Comparison of ENCODE assay signal across 8 cellular contexts in the genomic region with DNA sequence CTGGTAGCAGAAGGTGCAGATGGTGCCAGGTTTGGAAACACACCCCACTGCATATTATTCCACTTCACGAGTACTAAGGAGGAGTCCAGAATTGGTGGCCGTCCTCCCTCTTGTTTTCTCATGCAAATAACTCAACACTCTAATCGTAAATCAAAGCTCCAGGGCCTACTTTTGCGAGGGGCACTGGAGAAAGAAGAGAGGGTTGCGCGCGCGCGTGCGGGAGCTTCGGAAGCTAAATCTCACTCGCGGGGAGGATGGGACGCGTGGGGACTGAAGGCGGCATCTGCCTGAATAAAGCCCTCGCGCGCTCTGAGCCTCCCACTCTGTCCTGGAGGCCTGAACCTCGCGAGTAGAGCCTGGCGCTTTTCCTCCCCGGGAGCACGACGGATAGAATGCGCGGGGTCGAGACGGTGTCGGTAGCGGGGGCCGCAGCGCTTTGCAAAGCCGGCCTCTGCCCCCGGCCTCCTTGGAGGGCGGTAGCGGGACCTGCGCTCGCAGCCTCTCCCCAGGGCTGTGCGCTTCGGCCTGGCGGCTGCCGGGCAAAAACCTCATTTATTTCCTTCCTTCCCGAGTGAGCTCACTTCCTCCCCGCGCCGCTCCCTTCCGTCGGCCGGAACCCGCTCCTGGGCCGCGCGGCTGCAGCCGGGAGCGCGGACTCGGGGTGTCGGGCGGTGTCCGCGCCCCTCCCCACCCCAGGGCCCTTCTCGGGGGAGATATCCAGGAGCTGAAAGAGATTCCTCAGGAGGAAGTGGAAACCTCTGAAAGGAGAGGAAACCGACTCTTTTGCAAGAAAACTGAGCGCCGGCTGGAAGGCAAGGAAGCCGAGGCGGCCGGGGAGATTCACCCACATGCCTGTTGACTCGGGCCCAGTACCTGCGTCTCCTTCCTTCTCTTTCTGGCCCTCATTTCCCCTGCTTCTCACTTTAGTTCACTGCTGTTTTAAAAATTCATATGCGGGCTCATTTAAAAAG. TPM values are rescaled to one million over a fixed set of nuclear protein-coding genes. Genes with fewer than 3 reads are reported as not detected.
DNase-seq lines count a peak whose midpoint lies in the region; ATAC-seq and TF ChIP-seq lines count a peak whose summit lies in the region.

No MANE protein-coding gene starts in this region.

- POLR2A ChIA-PET in CD8-positive, alpha-beta T cell (lab: Charles Lee): no interaction called here
- POLR2A ChIA-PET in PC-9 (lab: Charles Lee; ENCODE audit: unreplicated experiment): no interaction called here

- H4K20me1 ChIP-seq in PC-9 (ENCODE audit: insufficient read depth): no peaks in the 10 kb centered on the region

- CTCF ChIA-PET in CD8-positive, alpha-beta T cell (lab: Charles Lee): no interaction called here
- CTCF ChIA-PET in PC-9 (lab: Charles Lee): no interaction called here

- no peaks in the 10 kb centered on the region for H3K79me2 ChIP-seq in PC-9 (ENCODE audit: low read depth)

- H3K36me3 ChIP-seq in CD8-positive, alpha-beta T cell (ENCODE audit: insufficient read depth, low read length): no peaks in the 10 kb centered on the region
- no peaks in the 10 kb centered on the region for H3K36me3 ChIP-seq in PC-9 (ENCODE audit: low read depth)

- H3K9me2 ChIP-seq in PC-9 (ENCODE audit: insufficient read depth): no peaks in the 10 kb centered on the region

- H3K27ac ChIP-seq in CD8-positive, alpha-beta T cell (ENCODE audit: low read depth, low read length): no peak overlapping the region
- peak overlapping the region in 9 of 21 experiments; percentile 8 to 78 (median 57) for H3K27ac ChIP-seq in skin epidermis
- H3K27ac ChIP-seq in PC-9: no peak overlapping the region

- peaks cover 28% of the 10 kb centered on the region for H3K4me1 Mint-ChIP-seq in CD8-positive, alpha-beta T cell (ENCODE audit: low read depth)
- peaks cover 17% of the 10 kb centered on the region for H3K4me1 Mint-ChIP-seq in activated T-helper 1 cell treated with anti-CD3 and anti-CD28 coated beads, Interleukin-12 subunit alpha, Interleukin-12 subunit beta, Interleukin-2, Interleukin-4 antibody, amounts not matched to agents 30 ng/mL and 10 ng/mL and 1 ng/mL, durations not matched to agents 14 hours and 24 hours and 36 hours (ENCODE audit: low read depth)

- ATAC-seq in CD8-positive, alpha-beta T cell: peak; percentile 26
- peak; percentile 28 for ATAC-seq in GM21447 (IDR thresholded peaks at IDR 0.05; ENCODE audit: unreplicated experiment)
- ATAC-seq in HG03521 (IDR thresholded peaks at IDR 0.05; ENCODE audit: unreplicated experiment): no peak

- H3F3A ChIP-seq in PC-9 (ENCODE audit: insufficient read depth, low read depth): no peaks in the 10 kb centered on the region

- peak overlapping the region; percentile 77 for H3K4me3 Mint-ChIP-seq in CD8-positive, alpha-beta T cell
- peak overlapping the region; percentile 37 for H3K4me3 Mint-ChIP-seq in activated T-helper 1 cell treated with anti-CD3 and anti-CD28 coated beads, Interleukin-12 subunit alpha, Interleukin-12 subunit beta, Interleukin-2, Interleukin-4 antibody, amounts not matched to agents 30 ng/mL and 10 ng/mL and 1 ng/mL, durations not matched to agents 14 hours and 24 hours and 36 hours

- intact Hi-C loops in CD8-positive, alpha-beta T cell (cut with DNase I, micrococcal nuclease): loop anchor here in 1 of 2 experiments (2.0 to 10.0 kb wide), 4 partner anchors 25 to 815 kb away; no protein-coding TSS in a partner anchor
- intact Hi-C loops in activated T-helper 1 cell treated with anti-CD3 and anti-CD28 coated beads, Interleukin-12 subunit alpha, Interleukin-12 subunit beta, Interleukin-2, Interleukin-4 antibody, amounts not matched to agents 30 ng/mL and 10 ng/mL and 1 ng/mL, durations not matched to agents 14 hours and 24 hours and 36 hours (cut with micrococcal nuclease): loop anchor here (1.0 kb wide), 1 partner anchor 19 kb away; no protein-coding TSS in a partner anchor
- intact Hi-C loops in PC-9 (cut with micrococcal nuclease; ENCODE audit: unreplicated experiment): loop anchor here (10.0 kb wide), 1 partner anchor 645 kb away; no protein-coding TSS in a partner anchor

- no peak overlapping the region for H3K27ac Mint-ChIP-seq in CD8-positive, alpha-beta T cell
- no peak overlapping the region for H3K27ac Mint-ChIP-seq in activated T-helper 1 cell treated with anti-CD3 and anti-CD28 coated beads, Interleukin-12 subunit alpha, Interleukin-12 subunit beta, Interleukin-2, Interleukin-4 antibody, amounts not matched to agents 30 ng/mL and 10 ng/mL and 1 ng/mL, durations not matched to agents 14 hours and 24 hours and 36 hours

- peaks cover 4% of the 10 kb centered on the region for H3K9me3 Mint-ChIP-seq in CD8-positive, alpha-beta T cell
- peaks cover 3% of the 10 kb centered on the region for H3K9me3 Mint-ChIP-seq in activated T-helper 1 cell treated with anti-CD3 and anti-CD28 coated beads, Interleukin-12 subunit alpha, Interleukin-12 subunit beta, Interleukin-2, Interleukin-4 antibody, amounts not matched to agents 30 ng/mL and 10 ng/mL and 1 ng/mL, durations not matched to agents 14 hours and 24 hours and 36 hours

- no peak overlapping the region for H2AFZ ChIP-seq in PC-9

- H3K4me1 ChIP-seq in CD8-positive, alpha-beta T cell (ENCODE audit: insufficient read depth, low read length): peaks cover 29% of the 10 kb centered on the region
- H3K4me1 ChIP-seq in PC-9 (replicated peaks; ENCODE audit: insufficient read depth): no peaks in the 10 kb centered on the region

- BruUV-seq in PC-9 (replicated peaks; lab: Mats Ljungman, UMichigan): no TSS peak

- peaks cover 43% of the 10 kb centered on the region for H3K27me3 ChIP-seq in CD8-positive, alpha-beta T cell (ENCODE audit: insufficient read depth, low read length)
- H3K27me3 ChIP-seq in PC-9 (ENCODE audit: insufficient read depth, low read depth): no peaks in the 10 kb centered on the region

- H3K27me3 Mint-ChIP-seq in CD8-positive, alpha-beta T cell (ENCODE audit: low read depth): peaks cover 73% of the 10 kb centered on the region
- H3K27me3 Mint-ChIP-seq in activated T-helper 1 cell treated with anti-CD3 and anti-CD28 coated beads, Interleukin-12 subunit alpha, Interleukin-12 subunit beta, Interleukin-2, Interleukin-4 antibody, amounts not matched to agents 30 ng/mL and 10 ng/mL and 1 ng/mL, durations not matched to agents 14 hours and 24 hours and 36 hours (ENCODE audit: insufficient read depth): peaks cover 75% of the 10 kb centered on the region

- H3K9me3 ChIP-seq in CD8-positive, alpha-beta T cell (ENCODE audit: low read length): no peaks in the 10 kb centered on the region
- no peaks in the 10 kb centered on the region for H3K9me3 ChIP-seq in PC-9 (ENCODE audit: insufficient read depth, low read depth)

- no peaks in the 10 kb centered on the region for H3K36me3 Mint-ChIP-seq in CD8-positive, alpha-beta T cell
- peaks cover 6% of the 10 kb centered on the region for H3K36me3 Mint-ChIP-seq in activated T-helper 1 cell treated with anti-CD3 and anti-CD28 coated beads, Interleukin-12 subunit alpha, Interleukin-12 subunit beta, Interleukin-2, Interleukin-4 antibody, amounts not matched to agents 30 ng/mL and 10 ng/mL and 1 ng/mL, durations not matched to agents 14 hours and 24 hours and 36 hours (ENCODE audit: low read depth)

- H3K4me3 ChIP-seq in CD8-positive, alpha-beta T cell (ENCODE audit: low read depth, low read length): peak overlapping the region; percentile 49
- H3K4me3 ChIP-seq in skin epidermis: peak overlapping the region; percentile 25 to 41 (median 37)
- H3K4me3 ChIP-seq in PC-9: no peak overlapping the region

- no peak for TF ChIP-seq CTCF in CD8-positive, alpha-beta T cell (IDR thresholded peaks at IDR 0.05)
- no peak for TF ChIP-seq CTCF in PC-9 (conservative IDR thresholded peaks at IDR 0.05)

- H3K4me2 ChIP-seq in PC-9: no peak overlapping the region

- no peak for DNase-seq in CD8-positive, alpha-beta T cell
- DNase-seq in activated T-helper 1 cell treated with anti-CD3 and anti-CD28 coated beads, Interleukin-12 subunit alpha, Interleukin-12 subunit beta, Interleukin-2, Interleukin-4 antibody, amounts not matched to agents 30 ng/mL and 10 ng/mL and 1 ng/mL, durations not matched to agents 14 hours and 24 hours and 36 hours (ENCODE audit: low spot score): no peak
- peak; percentile 79 for DNase-seq in hepatic stellate cell (ENCODE audit: low spot score)
- DNase-seq in NCI-H526 (lab: John Stamatoyannopoulos, UW): no peak
- DNase-seq in PC-9: no peak

RNA-seq across cellular contexts. Expression of a gene that starts 20.7 kb away (rescaled TPM):
- not detected for total RNA-seq in CD8-positive, alpha-beta T cell
- total RNA-seq in activated T-helper 1 cell treated with anti-CD3 and anti-CD28 coated beads, Interleukin-12 subunit alpha, Interleukin-12 subunit beta, Interleukin-2, Interleukin-4 antibody, amounts not matched to agents 30 ng/mL and 10 ng/mL and 1 ng/mL, durations not matched to agents 14 hours and 24 hours and 36 hours: not detected in 2 replicates
- total RNA-seq in PC-9 (2021): not detected in 2 replicates
